In genomic region chr2:110481198-110481597, GRCh38 we compare ENCODE assay signal across 3 cellular contexts. TPM values are rescaled to one million over a fixed set of nuclear protein-coding genes. Genes with fewer than 3 reads are reported as not detected.
"Had no signal": no experiment of that assay in that cellular context is flagged by ENCODE, and none has a peak within 500 bp of the region (broad histone marks: within the 10 kb centered on the region; RNA-seq: fewer than 3 reads in every experiment).

No MANE protein-coding gene starts in this region.

RNA-seq across cellular contexts. Expression of gene LIMS4, which starts 8.6 kb away (rescaled TPM):
- total RNA-seq: activated CD4-positive, alpha-beta T cell treated with anti-CD3 and anti-CD28 coated beads, Interleukin-2, amount 10 ng/mL, durations not matched to agents 24 days and 14 days; suprapubic skin; urinary bladder had no signal
